Comparison of ENCODE assay signal across 27 cellular contexts in the genomic region with DNA sequence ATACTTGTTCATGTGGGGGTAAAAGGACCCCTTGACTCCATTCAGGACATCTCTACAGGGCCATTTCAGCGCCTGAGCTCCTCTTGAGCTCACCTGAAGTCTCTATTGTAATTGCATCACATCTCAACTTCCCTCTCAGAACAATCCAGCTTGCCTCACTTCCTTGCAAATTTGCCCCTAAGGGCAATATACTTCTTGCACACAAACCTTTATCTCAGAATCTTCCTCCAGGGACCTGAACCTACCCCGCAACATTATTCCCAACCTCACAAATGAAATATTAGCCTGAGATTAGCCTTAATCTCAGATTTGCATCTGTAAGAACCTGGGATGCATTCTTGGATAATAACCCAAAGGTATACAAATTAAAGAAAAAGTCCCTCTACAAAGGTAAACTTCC.
"Had no signal": no experiment of that assay in that cellular context is flagged by ENCODE, and none has a peak within 500 bp of the region (broad histone marks: within the 10 kb centered on the region; RNA-seq: fewer than 3 reads in every experiment).

No MANE protein-coding gene starts in this region.

- DNase-seq: cerebellar nuclear complex; cortex of kidney; dorsolateral prefrontal cortex; effector CD4-positive, alpha-beta T cell; heart right ventricle; hypothalamus; immature natural killer cell; islet precursor cell; left ventricle myocardium superior; lower lobe of right lung; naive thymus-derived CD8-positive, alpha-beta T cell; nephron progenitor cell; nucleus accumbens; ovary; posterior cingulate gyrus; psoas muscle; right cardiac atrium; sigmoid colon; stimulated activated CD4-positive, alpha-beta T cell treated with anti-CD3 and anti-CD28 coated beads, Interleukin-15, amount 100 ng/mL, for 24 hours; stimulated activated CD4-positive, alpha-beta T cell treated with anti-CD3 and anti-CD28 coated beads, Interleukin-2, amount 100 ng/mL, for 48 hours; stimulated activated naive B cell treated with anti-CD40 and anti-IgM and Interleukin-4, amounts not matched to agents 10 μg/mL and 1 μg/mL and 100 μg/mL, for 72 hours; stimulated activated naive CD8-positive, alpha-beta T cell treated with anti-CD3 and anti-CD28 coated beads, Interleukin-15, amount 100 ng/mL, for 72 hours; transverse colon had no signal

- H3K4me3 ChIP-seq: dorsolateral prefrontal cortex, esophagus muscularis mucosa, gastroesophageal sphincter, heart right ventricle, lower lobe of right lung, ovary, psoas muscle, sigmoid colon, suprapubic skin, transverse colon had no signal

- H3K4me1 Mint-ChIP-seq: immature natural killer cell; naive thymus-derived CD8-positive, alpha-beta T cell; nephron progenitor cell; stimulated activated naive B cell treated with anti-CD40 and anti-IgM and Interleukin-4, amounts not matched to agents 10 μg/mL and 1 μg/mL and 100 μg/mL, for 72 hours; stimulated activated naive CD8-positive, alpha-beta T cell treated with anti-CD3 and anti-CD28 coated beads, Interleukin-15, amount 100 ng/mL, for 72 hours had no signal

- H3K27ac Mint-ChIP-seq: immature natural killer cell; naive thymus-derived CD8-positive, alpha-beta T cell; nephron progenitor cell; stimulated activated naive B cell treated with anti-CD40 and anti-IgM and Interleukin-4, amounts not matched to agents 10 μg/mL and 1 μg/mL and 100 μg/mL, for 72 hours; stimulated activated naive CD8-positive, alpha-beta T cell treated with anti-CD3 and anti-CD28 coated beads, Interleukin-15, amount 100 ng/mL, for 72 hours had no signal

- H3K4me3 Mint-ChIP-seq: immature natural killer cell; naive thymus-derived CD8-positive, alpha-beta T cell; nephron progenitor cell; stimulated activated naive B cell treated with anti-CD40 and anti-IgM and Interleukin-4, amounts not matched to agents 10 μg/mL and 1 μg/mL and 100 μg/mL, for 72 hours; stimulated activated naive CD8-positive, alpha-beta T cell treated with anti-CD3 and anti-CD28 coated beads, Interleukin-15, amount 100 ng/mL, for 72 hours had no signal

- H3K27me3 Mint-ChIP-seq: stimulated activated naive B cell treated with anti-CD40 and anti-IgM and Interleukin-4, amounts not matched to agents 10 μg/mL and 1 μg/mL and 100 μg/mL, for 72 hours had no signal

- H3K9me3 Mint-ChIP-seq: nephron progenitor cell; stimulated activated naive CD8-positive, alpha-beta T cell treated with anti-CD3 and anti-CD28 coated beads, Interleukin-15, amount 100 ng/mL, for 72 hours had no signal

- H3K36me3 Mint-ChIP-seq: immature natural killer cell; naive thymus-derived CD8-positive, alpha-beta T cell; stimulated activated naive B cell treated with anti-CD40 and anti-IgM and Interleukin-4, amounts not matched to agents 10 μg/mL and 1 μg/mL and 100 μg/mL, for 72 hours had no signal

- H3K4me1 ChIP-seq: esophagus muscularis mucosa, gastroesophageal sphincter, heart right ventricle, lower lobe of right lung, psoas muscle, suprapubic skin, transverse colon had no signal

- H3K27ac ChIP-seq: dorsolateral prefrontal cortex, esophagus muscularis mucosa, foreskin keratinocyte, gastroesophageal sphincter, heart right ventricle, lower lobe of right lung, ovary, psoas muscle, sigmoid colon, suprapubic skin, transverse colon had no signal

- H3K36me3 ChIP-seq: esophagus muscularis mucosa, gastroesophageal sphincter, heart right ventricle, lower lobe of right lung, ovary, sigmoid colon, suprapubic skin, transverse colon had no signal

- H3K27me3 ChIP-seq: esophagus muscularis mucosa, foreskin keratinocyte, gastroesophageal sphincter, ovary, sigmoid colon, suprapubic skin, transverse colon had no signal

- H3K9me3 ChIP-seq: esophagus muscularis mucosa, gastroesophageal sphincter, heart right ventricle, lower lobe of right lung, ovary, psoas muscle, sigmoid colon, suprapubic skin, transverse colon had no signal
